In the genomic region with DNA sequence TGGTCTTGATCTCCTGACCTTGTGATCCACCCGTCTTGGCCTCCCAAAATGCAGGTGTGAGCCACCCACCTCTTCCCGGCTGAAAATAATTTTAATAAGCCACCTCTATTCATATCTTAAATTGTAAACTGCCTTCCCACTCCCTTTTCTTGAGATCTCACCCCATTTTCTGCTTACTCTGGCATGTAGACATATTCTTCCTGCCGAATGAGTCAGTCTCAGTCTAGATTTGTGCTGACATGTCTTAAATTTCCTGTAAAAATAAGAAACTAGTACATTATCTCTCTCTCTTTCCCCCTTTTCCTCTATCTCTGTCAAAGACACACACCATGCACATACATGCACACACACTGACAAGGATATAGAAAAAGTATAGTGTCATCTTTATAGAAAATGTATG, we compare ENCODE assay signal across 20 cellular contexts.
DNase-seq lines count a peak whose midpoint lies in the region; ATAC-seq, FAIRE-seq and TF ChIP-seq lines count a peak whose summit lies in the region.
"Had no signal": no experiment of that assay in that cellular context is flagged by ENCODE, and none has a peak within 500 bp of the region (broad histone marks: within the 10 kb centered on the region; RNA-seq: fewer than 3 reads in every experiment).

No MANE protein-coding gene starts in this region.

- H3K27me3 ChIP-seq in Loucy (ENCODE audit: insufficient read depth, low read length, poor library complexity, severe bottlenecking) = no peaks in the 10 kb centered on the region
- H3K27me3 ChIP-seq: gastrocnemius medialis, stomach had no signal

- H3K27me3 Mint-ChIP-seq in endothelial cell (ENCODE audit: unreplicated experiment) (no peaks in the 10 kb centered on the region), WTC11 (ENCODE audit: low read depth) (no peaks in the 10 kb centered on the region; the same call in 1 of the 2 replicates)

- H3K9me3 Mint-ChIP-seq in endothelial cell (ENCODE audit: unreplicated experiment) (no peaks in the 10 kb centered on the region), WTC11 (peaks cover 7% of the 10 kb centered on the region)
- H3K9me3 Mint-ChIP-seq: CD4-positive, alpha-beta T cell; naive thymus-derived CD8-positive, alpha-beta T cell had no signal

- no peak overlapping the region for H3K4me3 Mint-ChIP-seq in endothelial cell (ENCODE audit: unreplicated experiment)
- H3K4me3 Mint-ChIP-seq in WTC11 = no peak overlapping the region
- H3K4me3 Mint-ChIP-seq: activated B cell treated with CpG ODN at 0.5 μM for 24 hours; CD4-positive, alpha-beta T cell; naive thymus-derived CD8-positive, alpha-beta T cell had no signal

- no peak for ATAC-seq in A549
- no peak for ATAC-seq in WTC11
- no peak for ATAC-seq in HG03196 (IDR thresholded peaks at IDR 0.05; ENCODE audit: unreplicated experiment)
- ATAC-seq: gastrocnemius medialis; lower lobe of right lung; naive thymus-derived CD8-positive, alpha-beta T cell had no signal

- H3K9me3 ChIP-seq in A549 = no peaks in the 10 kb centered on the region
- H3K9me3 ChIP-seq in Loucy (ENCODE audit: insufficient read depth, low read depth, low read length) = no peaks in the 10 kb centered on the region
- H3K9me3 ChIP-seq: gastrocnemius medialis, lower lobe of right lung, prostate gland, stomach had no signal

- 82% methylated on average over 3 of the region's 3 CpGs for WGBS in A549 (ENCODE audit: missing lambda C conversion rate)

- FAIRE-seq in A549 (lab: Jason Lieb, UNC) = no peak

- no peak for TF ChIP-seq RAD21 in A549 (conservative IDR thresholded peaks at IDR 0.05 in 1 of 2, IDR thresholded peaks at IDR 0.05 in 1 of 2)

- H3K4me2 ChIP-seq in A549 = no peak overlapping the region
- H3K4me2 ChIP-seq in Loucy (ENCODE audit: low read depth, low read length, poor library complexity, severe bottlenecking) = no peak overlapping the region

- H3K27ac Mint-ChIP-seq in endothelial cell (ENCODE audit: unreplicated experiment) = peak overlapping the region; percentile 0
- H3K27ac Mint-ChIP-seq in WTC11 = no peak overlapping the region
- H3K27ac Mint-ChIP-seq: activated B cell treated with CpG ODN at 0.5 μM for 24 hours; CD4-positive, alpha-beta T cell; naive thymus-derived CD8-positive, alpha-beta T cell had no signal

- no peaks in the 10 kb centered on the region for H3K36me3 ChIP-seq in Loucy (ENCODE audit: insufficient read depth, low read length)
- H3K36me3 ChIP-seq: gastrocnemius medialis, lower lobe of right lung, prostate gland, stomach had no signal

- H3K4me3 ChIP-seq in A549 = no peak overlapping the region
- H3K4me3 ChIP-seq in Loucy (ENCODE audit: low read length, poor library complexity, severe bottlenecking) = no peak overlapping the region
- no peak overlapping the region for H3K4me3 ChIP-seq in coronary artery
- H3K4me3 ChIP-seq: gastrocnemius medialis, prostate gland, stomach had no signal

- H3F3A ChIP-seq in Loucy (ENCODE audit: low read depth) = no peaks in the 10 kb centered on the region

- H3K27ac ChIP-seq in A549 (no peak overlapping the region), coronary artery (peak overlapping the region in 1 of 2 donors; percentile 32)
- H3K27ac ChIP-seq: prostate gland had no signal

- H2AFZ ChIP-seq in Loucy (ENCODE audit: low read length) = peak overlapping the region; percentile 21; the same call in 1 of the 2 replicates

- TF ChIP-seq POLR2A in A549 (IDR thresholded peaks at IDR 0.05; ENCODE audit: low read length) = no peak

- TF ChIP-seq CTCF in A549 (IDR thresholded peaks at IDR 0.05) (no peak), Loucy (conservative IDR thresholded peaks at IDR 0.05; ENCODE audit: low read length) (no peak), endothelial cell (IDR thresholded peaks at IDR 0.05; ENCODE audit: unreplicated experiment) (no peak), coronary artery (IDR thresholded peaks at IDR 0.05) (no peak), WTC11 (IDR thresholded peaks at IDR 0.05) (no peak)

- H3K36me3 Mint-ChIP-seq in endothelial cell (ENCODE audit: low read depth, unreplicated experiment) = no peaks in the 10 kb centered on the region
- no peaks in the 10 kb centered on the region for H3K36me3 Mint-ChIP-seq in WTC11
- H3K36me3 Mint-ChIP-seq: naive thymus-derived CD8-positive, alpha-beta T cell had no signal

- peaks cover 12% of the 10 kb centered on the region; the same call in 2 of the 3 replicates for H3K4me1 ChIP-seq in A549
- H3K4me1 ChIP-seq in Loucy (ENCODE audit: insufficient read depth, low read length, poor library complexity, severe bottlenecking) = no peaks in the 10 kb centered on the region
- H3K4me1 ChIP-seq: gastrocnemius medialis, lower lobe of right lung, prostate gland, stomach had no signal

- no peaks in the 10 kb centered on the region for H3K9me2 ChIP-seq in Loucy (replicated peaks; ENCODE audit: low read depth, low read length)

- H3K4me1 Mint-ChIP-seq in endothelial cell (ENCODE audit: unreplicated experiment) = no peaks in the 10 kb centered on the region
- no peaks in the 10 kb centered on the region for H3K4me1 Mint-ChIP-seq in WTC11
- H3K4me1 Mint-ChIP-seq: activated B cell treated with CpG ODN at 0.5 μM for 24 hours; naive thymus-derived CD8-positive, alpha-beta T cell had no signal

- H3K9ac ChIP-seq in Loucy (ENCODE audit: low read depth, low read length, poor library complexity, severe bottlenecking) = no peak overlapping the region

- no peaks in the 10 kb centered on the region for H3K79me2 ChIP-seq in Loucy (ENCODE audit: insufficient read depth, low read length)

- TF ChIP-seq EP300 in A549 (IDR thresholded peaks at IDR 0.05) = no peak

- POLR2A ChIA-PET in A549 (lab: Yijun Ruan, JAX) = no interaction called here
- POLR2A ChIA-PET in WTC11 (lab: Charles Lee) = no interaction called here

- CTCF ChIA-PET in A549 (lab: Yijun Ruan, JAX) = interaction anchor here (1.4 to 9.3 kb wide), 3 partner anchors 14 to 105 kb away, joined by 3 to 115 read pairs (median 3); partner anchors contain the start of gene VPS36
- CTCF ChIA-PET in WTC11 (lab: Charles Lee) = interaction anchor here (8.1 kb wide), 1 partner anchor 105 kb away, joined by 43 read pairs; the partner anchor contains the start of gene VPS36

- no peaks in the 10 kb centered on the region for H4K20me1 ChIP-seq in Loucy (ENCODE audit: insufficient read depth, low read length, poor library complexity, severe bottlenecking)

- DNase-seq in A549 (ENCODE audit: low read depth in 1 of 2, low spot score in 1 of 2) = no peak
- DNase-seq in endothelial cell (ENCODE audit: low spot score) = no peak
- peak; percentile 5 to 59 for DNase-seq in lung microvascular endothelial cell (ENCODE audit: low read depth in 2 of 2)
- DNase-seq in coronary artery (ENCODE audit: low spot score) = no peak
- no peak for DNase-seq in WTC11 (ENCODE audit: low spot score)
- DNase-seq in NCI-H510A (lab: John Stamatoyannopoulos, UW) = no peak
- DNase-seq: activated B cell treated with CpG ODN at 0.5 μM for 24 hours; activated CD8-positive, alpha-beta memory T cell treated with anti-CD3 and anti-CD28 coated beads for 24 hours; activated effector memory CD4-positive, alpha-beta T cell treated with Interleukin-2 at 50 U/mL for 16 hours; amygdala; CD4-positive, alpha-beta T cell; gastrocnemius medialis; KBM-7; lower lobe of right lung; naive thymus-derived CD8-positive, alpha-beta T cell; stomach; T-helper 2 cell had no signal

TF ChIP-seq in A549, 52 proteins besides CTCF, POLR2A, EP300 and RAD21:
- TF ChIP-seq MAFK (IDR thresholded peaks at IDR 0.05; ENCODE audit: partially characterized antibody) = peak; percentile 77
- no peak for TF ChIP-seq CBX8 (IDR thresholded peaks at IDR 0.05)

TF ChIP-seq in WTC11, 78 proteins besides CTCF, POLR2A, EP300 and RAD21 (continues in another document):
- TF ChIP-seq, protein P1, sequence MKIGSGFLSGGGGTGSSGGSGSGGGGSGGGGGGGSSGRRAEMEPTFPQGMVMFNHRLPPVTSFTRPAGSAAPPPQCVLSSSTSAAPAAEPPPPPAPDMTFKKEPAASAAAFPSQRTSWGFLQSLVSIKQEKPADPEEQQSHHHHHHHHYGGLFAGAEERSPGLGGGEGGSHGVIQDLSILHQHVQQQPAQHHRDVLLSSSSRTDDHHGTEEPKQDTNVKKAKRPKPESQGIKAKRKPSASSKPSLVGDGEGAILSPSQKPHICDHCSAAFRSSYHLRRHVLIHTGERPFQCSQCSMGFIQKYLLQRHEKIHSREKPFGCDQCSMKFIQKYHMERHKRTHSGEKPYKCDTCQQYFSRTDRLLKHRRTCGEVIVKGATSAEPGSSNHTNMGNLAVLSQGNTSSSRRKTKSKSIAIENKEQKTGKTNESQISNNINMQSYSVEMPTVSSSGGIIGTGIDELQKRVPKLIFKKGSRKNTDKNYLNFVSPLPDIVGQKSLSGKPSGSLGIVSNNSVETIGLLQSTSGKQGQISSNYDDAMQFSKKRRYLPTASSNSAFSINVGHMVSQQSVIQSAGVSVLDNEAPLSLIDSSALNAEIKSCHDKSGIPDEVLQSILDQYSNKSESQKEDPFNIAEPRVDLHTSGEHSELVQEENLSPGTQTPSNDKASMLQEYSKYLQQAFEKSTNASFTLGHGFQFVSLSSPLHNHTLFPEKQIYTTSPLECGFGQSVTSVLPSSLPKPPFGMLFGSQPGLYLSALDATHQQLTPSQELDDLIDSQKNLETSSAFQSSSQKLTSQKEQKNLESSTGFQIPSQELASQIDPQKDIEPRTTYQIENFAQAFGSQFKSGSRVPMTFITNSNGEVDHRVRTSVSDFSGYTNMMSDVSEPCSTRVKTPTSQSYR (CRISPR knock-in tag; IDR thresholded peaks at IDR 0.05) = no peak
- TF ChIP-seq, protein P2, sequence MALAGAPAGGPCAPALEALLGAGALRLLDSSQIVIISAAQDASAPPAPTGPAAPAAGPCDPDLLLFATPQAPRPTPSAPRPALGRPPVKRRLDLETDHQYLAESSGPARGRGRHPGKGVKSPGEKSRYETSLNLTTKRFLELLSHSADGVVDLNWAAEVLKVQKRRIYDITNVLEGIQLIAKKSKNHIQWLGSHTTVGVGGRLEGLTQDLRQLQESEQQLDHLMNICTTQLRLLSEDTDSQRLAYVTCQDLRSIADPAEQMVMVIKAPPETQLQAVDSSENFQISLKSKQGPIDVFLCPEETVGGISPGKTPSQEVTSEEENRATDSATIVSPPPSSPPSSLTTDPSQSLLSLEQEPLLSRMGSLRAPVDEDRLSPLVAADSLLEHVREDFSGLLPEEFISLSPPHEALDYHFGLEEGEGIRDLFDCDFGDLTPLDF (CRISPR knock-in tag; IDR thresholded peaks at IDR 0.05) = no peak
- no peak for TF ChIP-seq RELA (CRISPR knock-in tag; IDR thresholded peaks at IDR 0.05; ENCODE audit: borderline replicate concordance)
- TF ChIP-seq SP1 (CRISPR knock-in tag; conservative IDR thresholded peaks at IDR 0.05) = no peak
- no peak for TF ChIP-seq TEAD1 (CRISPR knock-in tag; IDR thresholded peaks at IDR 0.05)
- TF ChIP-seq MAX (CRISPR knock-in tag; IDR thresholded peaks at IDR 0.05) = no peak
- TF ChIP-seq JUN (CRISPR knock-in tag; IDR thresholded peaks at IDR 0.05) = no peak

Comparison
In these comparisons a context has a peak if more than half of its experiments do, and no peak if none do; other contexts are left out.
1. DNase-seq: peak in lung microvascular endothelial cell (2 of 2); none in A549 (0 of 2), endothelial cell (single experiment), coronary artery (single experiment), WTC11 (single experiment) and NCI-H510A (single experiment).